7 cellular contexts compared by ENCODE assay signal in genomic region chr2:73984203-73984921, GRCh38. TPM values are rescaled to one million over a fixed set of nuclear protein-coding genes. Genes with fewer than 3 reads are reported as not detected.
DNase-seq lines count a peak whose midpoint lies in the region; FAIRE-seq and TF ChIP-seq lines count a peak whose summit lies in the region.

Gene TET3 (plus strand): TSS chr2:73984910. CDS start chr2:73986404, 1,494 bp downstream.

- no peak within 1 kb of the TSS for H2AFZ ChIP-seq in H9 (ENCODE audit: low read length)
- no peak within 1 kb of the TSS for H2AFZ ChIP-seq in OCI-LY3 (ENCODE audit: low read depth, low read length)

- no peak within 1 kb of the TSS for H3T11ph ChIP-seq in H9 (ENCODE audit: low read length)

- no peak within 1 kb of the TSS for H2BK120ac ChIP-seq in H9 (ENCODE audit: low read depth, low read length, poor library complexity, severe bottlenecking)

- peak; percentile 66 for DNase-seq in GM12892 (ENCODE audit: insufficient read length)
- peak; percentile 40 for DNase-seq in H9
- DNase-seq in activated naive CD8-positive, alpha-beta T cell treated with anti-CD3 and anti-CD28 coated beads for 36 hours = peak; percentile 78
- DNase-seq in hepatic stellate cell (ENCODE audit: low spot score) = peak; percentile 32
- no peak for DNase-seq in skeletal muscle cell (ENCODE audit: low read depth)
- DNase-seq in NCI-H2081 (lab: John Stamatoyannopoulos, UW) = no peak

- peak within 1 kb of the TSS; percentile 37 to 84 (median 41); a peak in 4 of 7 replicates for H3K27ac Mint-ChIP-seq in H9
- peak within 1 kb of the TSS; percentile 90 for H3K27ac Mint-ChIP-seq in activated naive CD8-positive, alpha-beta T cell treated with anti-CD3 and anti-CD28 coated beads for 36 hours

- H3K36me3 ChIP-seq in OCI-LY3 (replicated peaks; ENCODE audit: low read depth, low read length) = peaks cover 36% of the 10 kb centered on the region

- H4K5ac ChIP-seq in H9 (ENCODE audit: insufficient read length, low read depth, low read length) = no peak within 1 kb of the TSS

- H3K14ac ChIP-seq in H9 (ENCODE audit: insufficient read depth, low read length) = peak within 1 kb of the TSS; percentile 92

- H3K36me3 Mint-ChIP-seq in H9 (ENCODE audit: insufficient read depth in 1 of 3, low read depth in 3 of 3) = peaks cover 9 to 28% (median 9%) of the 10 kb centered on the region in 3 experiments
- peaks cover 32% of the 10 kb centered on the region for H3K36me3 Mint-ChIP-seq in activated naive CD8-positive, alpha-beta T cell treated with anti-CD3 and anti-CD28 coated beads for 36 hours

- H2BK15ac ChIP-seq in H9 (ENCODE audit: low read depth, low read length) = no peak within 1 kb of the TSS; the same call in 1 of the 2 replicates

- H2BK20ac ChIP-seq in H9 (ENCODE audit: low read depth, low read length, poor library complexity, severe bottlenecking) = no peak within 1 kb of the TSS

- no peak within 1 kb of the TSS for H4K91ac ChIP-seq in H9 (ENCODE audit: insufficient read length, low read depth, low read length)

- H3K4me2 ChIP-seq in H9 (ENCODE audit: insufficient read depth, insufficient read length, low read length) = peak within 1 kb of the TSS; percentile 88
- H3K4me2 ChIP-seq in OCI-LY3 (ENCODE audit: low read length) = peak within 1 kb of the TSS; percentile 99

- TF ChIP-seq CTCF in H9 (conservative IDR thresholded peaks at IDR 0.05) (no peak), OCI-LY3 (IDR thresholded peaks at IDR 0.05; ENCODE audit: low read depth, low read length) (no peak)

- no peak within 1 kb of the TSS for H3K23ac ChIP-seq in H9 (ENCODE audit: insufficient read length, low read depth, low read length)

- peaks cover 24% of the 10 kb centered on the region for H3K23me2 ChIP-seq in H9 (ENCODE audit: insufficient read length, low read depth, low read length, poor library complexity, severe bottlenecking)

- H3K27me3 ChIP-seq in H9 (ENCODE audit: insufficient read depth, low read length) (peaks cover 18% of the 10 kb centered on the region; the same call in 1 of the 2 replicates), OCI-LY3 (ENCODE audit: low read depth, low read length) (no peaks in the 10 kb centered on the region)

- no peak within 1 kb of the TSS for H4K8ac ChIP-seq in H9 (replicated peaks; ENCODE audit: insufficient read length, low read depth, low read length)

- no peak within 1 kb of the TSS for H3K56ac ChIP-seq in H9 (ENCODE audit: insufficient read length, low read depth, low read length)

- H3K79me2 ChIP-seq in H9 (ENCODE audit: insufficient read depth, low read length) = no peaks in the 10 kb centered on the region; the same call in 1 of the 2 replicates
- H3K79me2 ChIP-seq in OCI-LY3 (ENCODE audit: low read length) = peaks cover 60% of the 10 kb centered on the region

- H3K4ac ChIP-seq in H9 (ENCODE audit: low read depth, low read length) = no peak within 1 kb of the TSS

- H3K4me1 ChIP-seq in H9 (ENCODE audit: insufficient read depth, low read length) = peaks cover 24% of the 10 kb centered on the region; the same call in 1 of the 2 replicates
- H3K4me1 ChIP-seq in OCI-LY3 (ENCODE audit: low read length) = peaks cover 73% of the 10 kb centered on the region

- peak within 1 kb of the TSS; percentile 70 to 84 for H3K4me3 Mint-ChIP-seq in H9
- peak within 1 kb of the TSS; percentile 86 for H3K4me3 Mint-ChIP-seq in activated naive CD8-positive, alpha-beta T cell treated with anti-CD3 and anti-CD28 coated beads for 36 hours

- H3K27ac ChIP-seq in H9 (ENCODE audit: insufficient read length, low read depth, low read length) (no peak within 1 kb of the TSS), OCI-LY3 (ENCODE audit: low read length) (peak within 1 kb of the TSS; percentile 79)

- peaks cover 55% of the 10 kb centered on the region for H3K27me3 Mint-ChIP-seq in H9 (ENCODE audit: low read depth)
- H3K27me3 Mint-ChIP-seq in activated naive CD8-positive, alpha-beta T cell treated with anti-CD3 and anti-CD28 coated beads for 36 hours = no peaks in the 10 kb centered on the region

- peak; percentile 15; the same call in 1 of the 2 replicates for TF ChIP-seq POLR2A in GM12892 (IDR thresholded peaks at IDR 0.05; ENCODE audit: low read depth, low read length)

- H2AK5ac ChIP-seq in H9 (ENCODE audit: insufficient read length, low read length) = no peak within 1 kb of the TSS

- peaks cover 2% of the 10 kb centered on the region for H4K20me1 ChIP-seq in H9 (ENCODE audit: control insufficient read depth, insufficient read depth, insufficient read length)
- peaks cover 35% of the 10 kb centered on the region for H4K20me1 ChIP-seq in OCI-LY3 (ENCODE audit: insufficient read depth, low read length)

- H3K9me3 ChIP-seq in H9 (ENCODE audit: control insufficient read depth, low read depth, low read length) (no peaks in the 10 kb centered on the region), OCI-LY3 (ENCODE audit: insufficient read depth, low read length) (no peaks in the 10 kb centered on the region)

- no peak for FAIRE-seq in GM12892 (lab: Jason Lieb, UNC)

- H3K18ac ChIP-seq in H9 (ENCODE audit: insufficient read length, low read depth, low read length) = peak within 1 kb of the TSS; percentile 83

- WGBS in H9 (ENCODE audit: extremely low coverage, insufficient read length, low lambda C conversion rate) = no CpG with 5 or more reads among the region's 85 CpGs

- H3K9ac ChIP-seq in H9 (ENCODE audit: extremely low read depth, insufficient read length, low read length) (peak within 1 kb of the TSS; percentile 46), OCI-LY3 (ENCODE audit: low read length) (peak within 1 kb of the TSS; percentile 89)

- no peak within 1 kb of the TSS for H2BK12ac ChIP-seq in H9 (ENCODE audit: insufficient read length, low read depth, low read length)

- H2BK5ac ChIP-seq in H9 (ENCODE audit: insufficient read length, low read length) = no peak within 1 kb of the TSS

- peaks cover under 1% of the 10 kb centered on the region for H3K79me1 ChIP-seq in H9 (ENCODE audit: insufficient read depth, low read depth, low read length, poor library complexity, severe bottlenecking)

- no peaks in the 10 kb centered on the region for H3K9me3 Mint-ChIP-seq in H9
- H3K9me3 Mint-ChIP-seq in activated naive CD8-positive, alpha-beta T cell treated with anti-CD3 and anti-CD28 coated beads for 36 hours = no peaks in the 10 kb centered on the region

- H3K4me3 ChIP-seq in OCI-LY3 (ENCODE audit: low read length) (peak within 1 kb of the TSS; percentile 82), skeletal muscle cell (ENCODE audit: low read depth, low read length) (peak within 1 kb of the TSS; percentile 58)

- peaks cover 69% of the 10 kb centered on the region in 2 experiments for H3K4me1 Mint-ChIP-seq in H9
- H3K4me1 Mint-ChIP-seq in activated naive CD8-positive, alpha-beta T cell treated with anti-CD3 and anti-CD28 coated beads for 36 hours = peaks cover 67% of the 10 kb centered on the region

RNA-seq across cellular contexts. Expression of gene TET3, which starts in this region (rescaled TPM):
- 12.0 TPM for polyA plus RNA-seq in GM12892 (2012; ENCODE audit: missing spikeins)
- 21.8 and 24.7 TPM in 2 replicates for total RNA-seq in H9 (2021)
- 10 to 100 TPM; 14.8 TPM for total RNA-seq in activated naive CD8-positive, alpha-beta T cell treated with anti-CD3 and anti-CD28 coated beads for 36 hours

Comparison
In these comparisons a context has a peak if more than half of its experiments do, and no peak if none do; other contexts are left out.
1. DNase-seq: peak in GM12892 (single experiment), H9 (single experiment), activated naive CD8-positive, alpha-beta T cell treated with anti-CD3 and anti-CD28 coated beads for 36 hours (single experiment) and hepatic stellate cell (single experiment); none in skeletal muscle cell (single experiment) and NCI-H2081 (0 of 2).